30 cellular contexts compared by ENCODE assay signal in genomic region chr7:83708531-83708930, GRCh38. TPM values are rescaled to one million over a fixed set of nuclear protein-coding genes. Genes with fewer than 3 reads are reported as not detected.
DNase-seq lines count a peak whose midpoint lies in the region; ATAC-seq and TF ChIP-seq lines count a peak whose summit lies in the region.
"Had no signal": no experiment of that assay in that cellular context is flagged by ENCODE, and none has a peak within 500 bp of the region (broad histone marks: within the 10 kb centered on the region; RNA-seq: fewer than 3 reads in every experiment).

No MANE protein-coding gene starts in this region.

- peaks cover 5 to 11% of the 10 kb centered on the region in 2 donors for H3K9me3 Mint-ChIP-seq in activated T-cell treated with anti-CD3 and anti-CD28 coated beads, Interleukin-2, amount 50 U/mL, for 72 hours

- H4K20me1 ChIP-seq in mammary epithelial cell (ENCODE audit: insufficient read depth, low read length), result no peaks in the 10 kb centered on the region

- no peaks in the 10 kb centered on the region for H3K9me3 ChIP-seq in mammary epithelial cell (replicated peaks; ENCODE audit: insufficient read depth, low read length)
- H3K9me3 ChIP-seq in breast epithelium, result peaks cover 0 to 10% of the 10 kb centered on the region in 2 donors

- H3K27ac ChIP-seq in mammary epithelial cell (ENCODE audit: insufficient read depth, low read depth, low read length), result no peak overlapping the region
- no peak overlapping the region for H3K27ac ChIP-seq in breast epithelium
- H3K27ac ChIP-seq in foreskin keratinocyte, result peak overlapping the region; percentile 11
- H3K27ac ChIP-seq: 22Rv1, PC-9, SJCRH30 had no signal

- WGBS in mammary epithelial cell (ENCODE audit: low coverage, missing lambda C conversion rate), result 90% methylated on average over 3 of the region's 3 CpGs

- no peaks in the 10 kb centered on the region for H3K4me1 Mint-ChIP-seq in activated T-cell treated with anti-CD3 and anti-CD28 coated beads, Interleukin-2, amount 50 U/mL, for 72 hours (ENCODE audit: low read depth)

- in situ Hi-C loops in mammary epithelial cell (cut with MboI; ENCODE audit: low sequenced_read_pairs in 2 of 2), result no loop called here

- H3K4me3 ChIP-seq in mammary epithelial cell (replicated peaks in 1 of 3; ENCODE audit: insufficient read depth in 1 of 3, low read depth in 2 of 3, low read length in 3 of 3), result no peak overlapping the region
- H3K4me3 ChIP-seq in breast epithelium, result no peak overlapping the region
- H3K4me3 ChIP-seq: PC-9, SJCRH30 had no signal

- H3K4me2 ChIP-seq in mammary epithelial cell (ENCODE audit: insufficient read depth, low read depth, low read length), result no peak overlapping the region
- H3K4me2 ChIP-seq: PC-9 had no signal

- no peaks in the 10 kb centered on the region for H3K27me3 Mint-ChIP-seq in activated T-cell treated with anti-CD3 and anti-CD28 coated beads, Interleukin-2, amount 50 U/mL, for 72 hours (ENCODE audit: low read depth)

- no peak overlapping the region for H3K9ac ChIP-seq in mammary epithelial cell (ENCODE audit: insufficient read depth, low read length)

- ATAC-seq in HG03039 (IDR thresholded peaks at IDR 0.05; ENCODE audit: unreplicated experiment) (peak; percentile 58), foreskin keratinocyte (no peak), HG02840 (IDR thresholded peaks at IDR 0.05; ENCODE audit: low FRiP score, unreplicated experiment) (no peak)
- ATAC-seq in activated T-cell treated with anti-CD3 and anti-CD28 coated beads, Interleukin-2, amount 50 U/mL, for 72 hours (replicated peaks in 1 of 2), result no peak
- ATAC-seq: HepG2, Right ventricle myocardium inferior, SK-N-SH treated with all-trans-retinoic acid at 6 μM for 48 hours had no signal

- no peak overlapping the region for H3K4me3 Mint-ChIP-seq in activated T-cell treated with anti-CD3 and anti-CD28 coated beads, Interleukin-2, amount 50 U/mL, for 72 hours

- no peaks in the 10 kb centered on the region for H3K79me2 ChIP-seq in mammary epithelial cell (ENCODE audit: insufficient read depth, low read length)

- peak overlapping the region; percentile 83 for H2AFZ ChIP-seq in mammary epithelial cell (ENCODE audit: low read depth, low read length)
- H2AFZ ChIP-seq: PC-9 had no signal

- H3K36me3 Mint-ChIP-seq in activated T-cell treated with anti-CD3 and anti-CD28 coated beads, Interleukin-2, amount 50 U/mL, for 72 hours (ENCODE audit: insufficient read depth in 2 of 2), result peaks cover 0 to 2% of the 10 kb centered on the region in 2 donors

- DNase-seq in mammary epithelial cell (no peak), breast epithelium (ENCODE audit: low spot score in 2 of 2) (no peak), foreskin keratinocyte (peak in 1 of 2 donors; percentile 23), cerebellar nuclear complex (lab: John Stamatoyannopoulos, UW) (no peak), glomerular visceral epithelial cell (ENCODE audit: extremely low spot score) (no peak)
- DNase-seq in activated T-cell treated with anti-CD3 and anti-CD28 coated beads, Interleukin-2, amount 50 U/mL, for 72 hours, result no peak
- DNase-seq: ACHN, Calu3, DMS79 treated with DMSO at 0.1 percent for 48 hours, GF-D8, H7, Kasumi-1, MV-4-11, NCI-H1105 treated with DMSO at 0.1 percent for 48 hours, NCI-H146, NCI-H1930, NCI-H446, NCI-H524 treated with DMSO at 0.1 percent for 48 hours, NCI-H774, PC-9, SJCRH30 had no signal

- no peak overlapping the region for H3K27ac Mint-ChIP-seq in activated T-cell treated with anti-CD3 and anti-CD28 coated beads, Interleukin-2, amount 50 U/mL, for 72 hours

- CTCF ChIA-PET in mammary epithelial cell (lab: Charles Lee; ENCODE audit: low non-redundant PET), result no interaction called here

- BruUV-seq in mammary epithelial cell (replicated peaks; lab: Mats Ljungman, UMichigan), result no TSS peak

- no peak for TF ChIP-seq CTCF in mammary epithelial cell (conservative IDR thresholded peaks at IDR 0.05 in 1 of 2, IDR thresholded peaks at IDR 0.05 in 1 of 2; ENCODE audit: extremely low read depth in 1 of 2, insufficient read depth in 1 of 2, low read depth in 1 of 2, low read length in 2 of 2)
- no peak for TF ChIP-seq CTCF in breast epithelium (IDR thresholded peaks at IDR 0.05)
- TF ChIP-seq CTCF in foreskin keratinocyte (conservative IDR thresholded peaks at IDR 0.05), result no peak

- H3K27me3 ChIP-seq in mammary epithelial cell (ENCODE audit: insufficient read depth, low read length), result no peaks in the 10 kb centered on the region
- no peaks in the 10 kb centered on the region for H3K27me3 ChIP-seq in breast epithelium
- no peaks in the 10 kb centered on the region for H3K27me3 ChIP-seq in foreskin keratinocyte
- H3K27me3 ChIP-seq: SJCRH30 had no signal

- intact Hi-C loops in mammary epithelial cell (cut with micrococcal nuclease), result no loop called here
- intact Hi-C loops in breast epithelium (cut with DNase I; ENCODE audit: low total_unique reads), result no loop called here

- dilution Hi-C loops in mammary epithelial cell (cut with HindIII; ENCODE audit: low sequenced_read_pairs), result no loop called here

- H3K36me3 ChIP-seq in mammary epithelial cell (ENCODE audit: insufficient read depth, low read length) (no peaks in the 10 kb centered on the region), breast epithelium (no peaks in the 10 kb centered on the region)
- H3K36me3 ChIP-seq: SJCRH30 had no signal

- H3K4me1 ChIP-seq in mammary epithelial cell (ENCODE audit: insufficient read depth, low read length), result peaks cover 4% of the 10 kb centered on the region
- no peaks in the 10 kb centered on the region for H3K4me1 ChIP-seq in breast epithelium
- H3K4me1 ChIP-seq in foreskin keratinocyte, result no peaks in the 10 kb centered on the region

- no peak for TF ChIP-seq POLR2A in breast epithelium (IDR thresholded peaks at IDR 0.05)

RNA-seq across cellular contexts. Expression of gene SEMA3E, which starts 59.6 kb away (rescaled TPM):
- 10 to 100 TPM in 1 of 2 donors, under 1 TPM in 1; 0.42 to 10.3 TPM for total RNA-seq in mammary epithelial cell
- 0.65 TPM for polyA plus RNA-seq in mammary epithelial cell
- polyA minus RNA-seq in mammary epithelial cell, result not detected
- 10 to 100 TPM in 2 of 3 donors, 1 to 10 TPM in 1; 4.3 to 13.5 (median 11.8) TPM for total RNA-seq in breast epithelium
- 0.42 and 0.44 TPM in 2 replicates for total RNA-seq in foreskin keratinocyte
- 0.03 and 0.20 TPM in 2 replicates for polyA plus RNA-seq in foreskin keratinocyte
- not detected for total RNA-seq in activated T-cell treated with anti-CD3 and anti-CD28 coated beads, Interleukin-2, amount 50 U/mL, for 72 hours
- total RNA-seq: HepG2, HT1080, M059J had no signal
- polyA plus RNA-seq: BJ, HepG2 had no signal
